In the genomic region with DNA sequence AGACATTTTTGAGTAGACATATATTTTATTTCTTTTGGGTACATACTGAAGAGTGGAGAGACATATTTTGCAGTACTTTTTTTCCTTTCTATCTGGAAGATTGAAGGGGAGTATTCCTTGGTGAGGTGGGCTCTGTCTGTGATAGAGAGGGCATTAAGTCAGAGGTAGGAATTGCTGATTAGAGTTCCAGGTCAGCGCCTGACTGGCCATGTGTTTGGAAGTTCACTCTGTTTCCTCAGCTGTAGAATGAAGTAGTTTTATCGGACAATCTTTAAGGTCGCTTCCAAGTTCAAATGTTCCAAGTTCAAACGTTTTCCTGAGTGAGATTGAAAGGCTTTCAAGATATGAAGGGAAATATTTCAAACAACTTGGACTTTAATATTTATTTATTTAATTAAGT, we compare ENCODE assay signal across 19 cellular contexts.
"Had no signal": no experiment of that assay in that cellular context is flagged by ENCODE, and none has a peak within 500 bp of the region (broad histone marks: within the 10 kb centered on the region; RNA-seq: fewer than 3 reads in every experiment).

No MANE protein-coding gene starts in this region.

- H3K27me3 ChIP-seq: suprapubic skin, upper lobe of right lung had no signal

- H3K9me3 Mint-ChIP-seq: central memory CD8-positive, alpha-beta T cell; dendritic cell treated with granulocyte-macrophage colony-stimulating factor and Interleukin-4, amounts not matched to agents 40 ng/mL and 50 ng/mL, for 4 days; endodermal cell; stimulated activated naive B cell treated with anti-CD40 and anti-IgM and Interleukin-4, amounts not matched to agents 10 μg/mL and 1 μg/mL and 100 μg/mL, for 72 hours had no signal

- DNase-seq: activated CD8-positive, alpha-beta memory T cell treated with anti-CD3 and anti-CD28 coated beads, Interleukin-2, amount 50 U/mL, for 4 hours; activated gamma-delta T cell; amygdala; endodermal cell; erythroblast; hypothalamus; midbrain; SIG-M5; stimulated activated naive B cell treated with anti-CD40 and anti-IgM and Interleukin-4, amounts not matched to agents 10 μg/mL and 1 μg/mL and 100 μg/mL, for 72 hours; T1000; upper lobe of right lung; WERI-Rb-1 had no signal

- H3K4me3 Mint-ChIP-seq: brain; dendritic cell treated with granulocyte-macrophage colony-stimulating factor and Interleukin-4, amounts not matched to agents 40 ng/mL and 50 ng/mL, for 4 days; endodermal cell; stimulated activated naive B cell treated with anti-CD40 and anti-IgM and Interleukin-4, amounts not matched to agents 10 μg/mL and 1 μg/mL and 100 μg/mL, for 72 hours had no signal

- H3K9me3 ChIP-seq: neutrophil, suprapubic skin, upper lobe of right lung had no signal

- H3K27me3 Mint-ChIP-seq: central memory CD8-positive, alpha-beta T cell had no signal

- H3K4me3 ChIP-seq: lung, smooth muscle cell, suprapubic skin, upper lobe of right lung had no signal

- H3K36me3 Mint-ChIP-seq: brain; stimulated activated naive B cell treated with anti-CD40 and anti-IgM and Interleukin-4, amounts not matched to agents 10 μg/mL and 1 μg/mL and 100 μg/mL, for 72 hours had no signal

- H3K4me1 Mint-ChIP-seq: brain, endodermal cell had no signal

- ATAC-seq: stimulated activated naive B cell treated with anti-CD40 and anti-IgM and Interleukin-4, amounts not matched to agents 10 μg/mL and 1 μg/mL and 100 μg/mL, for 72 hours; upper lobe of right lung had no signal

- H3K4me1 ChIP-seq: suprapubic skin, upper lobe of right lung had no signal

- H3K27ac ChIP-seq: neutrophil, suprapubic skin, upper lobe of right lung, WERI-Rb-1 had no signal

- H3K27ac Mint-ChIP-seq: brain; dendritic cell treated with granulocyte-macrophage colony-stimulating factor and Interleukin-4, amounts not matched to agents 40 ng/mL and 50 ng/mL, for 4 days; endodermal cell; stimulated activated naive B cell treated with anti-CD40 and anti-IgM and Interleukin-4, amounts not matched to agents 10 μg/mL and 1 μg/mL and 100 μg/mL, for 72 hours had no signal

- H3K36me3 ChIP-seq: neutrophil, suprapubic skin, upper lobe of right lung had no signal
